Comparison of ENCODE assay signal across 8 cellular contexts in the genomic region with DNA sequence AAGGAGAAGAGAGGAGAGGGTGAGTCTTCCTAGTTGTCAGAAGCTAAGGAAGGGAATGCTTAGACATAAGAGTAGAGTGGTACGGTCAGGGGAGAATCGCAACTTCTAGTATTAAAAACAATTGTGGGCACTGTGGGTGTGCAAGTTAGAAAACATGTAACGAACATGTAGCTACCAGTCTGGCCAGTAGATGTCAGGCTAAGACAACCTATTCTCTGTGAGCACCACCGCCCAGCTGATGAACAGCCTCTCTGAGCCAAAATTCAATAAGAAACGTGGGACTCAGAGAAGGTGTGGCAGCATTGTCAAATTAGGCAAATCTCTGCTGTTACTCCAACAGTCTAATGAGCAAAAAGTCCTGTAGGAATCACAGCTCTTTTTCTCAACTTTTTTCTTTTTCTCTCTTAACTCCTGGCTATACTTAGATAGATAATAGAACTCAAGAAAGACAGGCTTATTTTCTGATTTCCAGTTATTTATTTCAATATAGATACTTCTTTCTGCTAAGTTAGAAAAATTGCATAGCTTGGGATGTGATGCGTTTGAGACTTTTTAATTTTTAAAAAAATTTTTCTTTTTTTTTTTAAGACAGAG.
A peak's percentile ranks its signal among the peaks of the same experiment; 100 is the strongest.
DNase-seq lines count a peak whose midpoint lies in the region; ATAC-seq, FAIRE-seq and TF ChIP-seq lines count a peak whose summit lies in the region.

No MANE protein-coding gene starts in this region.

- peaks cover 15% of the 10 kb centered on the region for H3K27me3 Mint-ChIP-seq in activated CD4-positive, alpha-beta memory T cell treated with anti-CD3 and anti-CD28 coated beads, Interleukin-2, amount 10 ng/mL, durations not matched to agents 7 days and 5 days
- peaks cover 8 to 57% of the 10 kb centered on the region in 2 donors for H3K27me3 Mint-ChIP-seq in effector memory CD8-positive, alpha-beta T cell
- peaks cover 12% of the 10 kb centered on the region for H3K27me3 Mint-ChIP-seq in mesothelial cell of epicardium (ENCODE audit: low read depth)

- FAIRE-seq in A204.1 (lab: Jason Lieb, UNC): peak; percentile 78

- H3K9me3 Mint-ChIP-seq in activated CD4-positive, alpha-beta memory T cell treated with anti-CD3 and anti-CD28 coated beads, Interleukin-2, amount 10 ng/mL, durations not matched to agents 7 days and 5 days: no peaks in the 10 kb centered on the region
- H3K9me3 Mint-ChIP-seq in effector memory CD8-positive, alpha-beta T cell: no peaks in the 10 kb centered on the region
- no peaks in the 10 kb centered on the region for H3K9me3 Mint-ChIP-seq in mesothelial cell of epicardium

- no peak overlapping the region for H3K4me3 Mint-ChIP-seq in activated CD4-positive, alpha-beta memory T cell treated with anti-CD3 and anti-CD28 coated beads, Interleukin-2, amount 10 ng/mL, durations not matched to agents 7 days and 5 days
- H3K4me3 Mint-ChIP-seq in effector memory CD8-positive, alpha-beta T cell: no peak overlapping the region
- no peak overlapping the region for H3K4me3 Mint-ChIP-seq in mesothelial cell of epicardium

- peaks cover 14% of the 10 kb centered on the region for H3K4me1 Mint-ChIP-seq in activated CD4-positive, alpha-beta memory T cell treated with anti-CD3 and anti-CD28 coated beads, Interleukin-2, amount 10 ng/mL, durations not matched to agents 7 days and 5 days
- no peaks in the 10 kb centered on the region for H3K4me1 Mint-ChIP-seq in effector memory CD8-positive, alpha-beta T cell (ENCODE audit: low read depth in 2 of 2)
- peaks cover 38% of the 10 kb centered on the region for H3K4me1 Mint-ChIP-seq in mesothelial cell of epicardium

- ATAC-seq in GM18517 (IDR thresholded peaks at IDR 0.05; ENCODE audit: unreplicated experiment) (peak; percentile 77), HG03565 (IDR thresholded peaks at IDR 0.05; ENCODE audit: unreplicated experiment) (peak; percentile 53)
- peak; percentile 95 for ATAC-seq in effector memory CD8-positive, alpha-beta T cell (replicated peaks)

- CTCF ChIA-PET in activated CD4-positive, alpha-beta memory T cell treated with anti-CD3 and anti-CD28 coated beads, Interleukin-2, amount 10 ng/mL, durations not matched to agents 7 days and 5 days (lab: Charles Lee): interaction anchor here (0.7 to 4.2 kb wide), 34 partner anchors 8 to 841 kb away, joined by 3 to 130 read pairs (median 4); partner anchors contain the start of gene RASL11A

- peak; percentile 75 for TF ChIP-seq CTCF in mesothelial cell of epicardium (IDR thresholded peaks at IDR 0.05; ENCODE audit: unreplicated experiment)

- H3K27ac Mint-ChIP-seq in activated CD4-positive, alpha-beta memory T cell treated with anti-CD3 and anti-CD28 coated beads, Interleukin-2, amount 10 ng/mL, durations not matched to agents 7 days and 5 days: no peak overlapping the region
- H3K27ac Mint-ChIP-seq in effector memory CD8-positive, alpha-beta T cell: no peak overlapping the region
- H3K27ac Mint-ChIP-seq in mesothelial cell of epicardium: no peak overlapping the region

- H3K36me3 Mint-ChIP-seq in activated CD4-positive, alpha-beta memory T cell treated with anti-CD3 and anti-CD28 coated beads, Interleukin-2, amount 10 ng/mL, durations not matched to agents 7 days and 5 days (ENCODE audit: low read depth): no peaks in the 10 kb centered on the region
- H3K36me3 Mint-ChIP-seq in effector memory CD8-positive, alpha-beta T cell (ENCODE audit: insufficient read depth): no peaks in the 10 kb centered on the region
- no peaks in the 10 kb centered on the region for H3K36me3 Mint-ChIP-seq in mesothelial cell of epicardium

- DNase-seq in NCI-H774 (lab: John Stamatoyannopoulos, UW): peak; percentile 23
- DNase-seq in activated CD4-positive, alpha-beta memory T cell treated with anti-CD3 and anti-CD28 coated beads, Interleukin-2, amount 10 ng/mL, durations not matched to agents 7 days and 5 days: peak; percentile 74
- peak; percentile 66 to 74 (median 70) for DNase-seq in effector memory CD8-positive, alpha-beta T cell
- DNase-seq in mesothelial cell of epicardium (ENCODE audit: low spot score in 2 of 2, unreplicated experiment in 2 of 2): peak in 1 of 2 experiments; percentile 70
- DNase-seq in stimulated activated CD8-positive, alpha-beta memory T cell treated with anti-CD3 and anti-CD28 coated beads, Interleukin-4, amount 100 ng/mL, for 1 hour (ENCODE audit: low read depth in 2 of 2, low spot score in 1 of 2): peak; percentile 36 to 49

- POLR2A ChIA-PET in activated CD4-positive, alpha-beta memory T cell treated with anti-CD3 and anti-CD28 coated beads, Interleukin-2, amount 10 ng/mL, durations not matched to agents 7 days and 5 days (lab: Charles Lee): interaction anchor here (0.8 to 1.2 kb wide), 3 partner anchors 70 to 377 kb away, joined by 3 to 4 read pairs (median 3); partner anchors contain the start of gene RPL21
